Comparison of ENCODE assay signal across 8 cellular contexts in the genomic region with DNA sequence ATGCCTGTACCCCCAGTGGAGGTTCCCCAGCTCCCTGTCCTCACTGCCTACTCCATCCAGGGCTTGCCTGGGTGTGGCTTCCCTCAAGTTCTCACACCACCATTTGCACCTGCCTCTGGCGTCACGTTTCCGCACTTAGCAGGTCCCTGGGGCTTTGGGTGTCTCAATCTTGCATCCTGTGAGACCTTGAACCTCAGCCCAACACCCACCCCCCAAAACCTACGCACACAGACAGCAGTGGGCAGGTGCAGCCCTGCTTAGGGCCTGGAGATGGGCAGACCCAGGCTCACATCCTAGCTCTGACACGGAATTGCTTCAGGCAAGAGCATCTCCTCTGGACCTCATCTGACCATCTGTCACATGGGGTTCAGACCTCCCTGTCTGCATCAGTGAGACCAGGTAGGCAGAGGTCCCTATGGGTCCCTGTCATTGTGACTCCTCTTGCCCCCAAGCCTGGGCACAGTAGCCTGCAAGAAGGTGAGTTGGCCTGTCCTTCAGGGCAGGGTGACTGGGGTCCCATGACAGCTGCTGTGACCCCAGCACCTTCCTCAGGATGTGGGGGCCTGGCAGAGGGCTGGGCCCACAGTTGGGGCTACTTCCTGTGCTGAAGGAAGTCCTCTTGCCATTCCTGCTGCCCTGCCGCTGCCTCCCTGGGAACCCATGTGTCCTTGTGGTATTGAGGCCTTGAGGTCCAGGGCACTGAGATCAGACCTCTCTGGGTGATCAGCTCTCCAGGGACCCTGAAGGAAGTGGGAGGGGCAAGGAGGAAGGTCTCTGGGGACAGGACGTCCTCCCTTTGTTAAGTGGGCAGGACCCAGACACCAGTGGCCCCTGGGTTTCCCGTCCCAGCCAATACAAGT. TPM values are rescaled to one million over a fixed set of nuclear protein-coding genes. Genes with fewer than 3 reads are reported as not detected.
DNase-seq lines count a peak whose midpoint lies in the region; ATAC-seq, FAIRE-seq and TF ChIP-seq lines count a peak whose summit lies in the region.

No MANE protein-coding gene starts in this region.

- H3K4me3 ChIP-seq in effector memory CD4-positive, alpha-beta T cell (ENCODE audit: insufficient read depth, low read depth, low read length, poor library complexity, severe bottlenecking), result peak overlapping the region; percentile 59

- POLR2A ChIA-PET in activated B cell treated with CpG ODN at 0.5 μM for 24 hours (lab: Charles Lee), result interaction anchor here (0.5 to 16.1 kb wide), 38 partner anchors 8 to 1838 kb away, joined by 3 to 617 read pairs (median 8); a partner anchor contains a TSS

- CTCF ChIA-PET in activated B cell treated with CpG ODN at 0.5 μM for 24 hours (lab: Charles Lee), result interaction anchor here (0.9 to 3.7 kb wide), 7 partner anchors 12 to 71 kb away, joined by 3 to 29 read pairs (median 4); a partner anchor contains a TSS

- peaks cover 47% of the 10 kb centered on the region for H3K36me3 ChIP-seq in effector memory CD4-positive, alpha-beta T cell (ENCODE audit: control insufficient read depth, insufficient read depth, low read length)

- H3K4me3 Mint-ChIP-seq in activated B cell treated with CpG ODN at 0.5 μM for 24 hours, result peak overlapping the region; percentile 94

- H3K27me3 Mint-ChIP-seq in activated B cell treated with CpG ODN at 0.5 μM for 24 hours, result no peaks in the 10 kb centered on the region

- peak overlapping the region; percentile 92 for H3K27ac ChIP-seq in effector memory CD4-positive, alpha-beta T cell (ENCODE audit: insufficient read depth, low read length, poor library complexity, severe bottlenecking)

- peaks cover 65% of the 10 kb centered on the region for H3K4me1 Mint-ChIP-seq in activated B cell treated with CpG ODN at 0.5 μM for 24 hours

- intact Hi-C loops in activated B cell treated with CpG ODN at 0.5 μM for 24 hours (cut with micrococcal nuclease), result loop anchor here (1.0 kb wide), 4 partner anchors 12 to 66 kb away; a partner anchor contains a TSS

- H3K9me3 ChIP-seq in effector memory CD4-positive, alpha-beta T cell (ENCODE audit: control insufficient read depth, low read length), result no peaks in the 10 kb centered on the region

- no peaks in the 10 kb centered on the region for H3K27me3 ChIP-seq in effector memory CD4-positive, alpha-beta T cell (replicated peaks; ENCODE audit: control insufficient read depth, insufficient read depth, low read length, poor library complexity, severe bottlenecking)

- ATAC-seq in HG02678 (IDR thresholded peaks at IDR 0.05; ENCODE audit: unreplicated experiment) (peak; percentile 52), activated B cell treated with CpG ODN at 0.5 μM for 24 hours (ENCODE audit: low read depth) (peak; percentile 71), GM21717 (IDR thresholded peaks at IDR 0.05; ENCODE audit: unreplicated experiment) (no peak), GM19328 (IDR thresholded peaks at IDR 0.05; ENCODE audit: unreplicated experiment) (no peak)

- peak; percentile 63; the same call in 1 of the 2 replicates for TF ChIP-seq POLR2A in GM12892 (IDR thresholded peaks at IDR 0.05; ENCODE audit: low read depth, low read length)

- peak; percentile 98 for FAIRE-seq in GM12892 (lab: Jason Lieb, UNC)

- H3K36me3 Mint-ChIP-seq in activated B cell treated with CpG ODN at 0.5 μM for 24 hours (ENCODE audit: low read depth), result peaks cover 55% of the 10 kb centered on the region

- TF ChIP-seq CTCF in activated B cell treated with CpG ODN at 0.5 μM for 24 hours (IDR thresholded peaks at IDR 0.05), result no peak

- H3K4me1 ChIP-seq in effector memory CD4-positive, alpha-beta T cell (ENCODE audit: control insufficient read depth, insufficient read depth, low read length, poor library complexity, severe bottlenecking), result peaks cover 45% of the 10 kb centered on the region

- H3K27ac Mint-ChIP-seq in activated B cell treated with CpG ODN at 0.5 μM for 24 hours, result peak overlapping the region; percentile 96

- H3K9me3 Mint-ChIP-seq in activated B cell treated with CpG ODN at 0.5 μM for 24 hours, result no peaks in the 10 kb centered on the region

- peak; percentile 57 for DNase-seq in GM12892 (ENCODE audit: insufficient read length)
- DNase-seq in activated B cell treated with CpG ODN at 0.5 μM for 24 hours, result peak; percentile 76
- peak; percentile 68 to 82 (median 74) for DNase-seq in effector memory CD4-positive, alpha-beta T cell
- DNase-seq in stimulated activated CD4-positive, alpha-beta T cell treated with anti-CD3 and anti-CD28 coated beads, Interleukin-2, amount 100 ng/mL, for 24 hours, result peak; percentile 48 to 50
- no peak for DNase-seq in NCI-H2196 treated with DMSO at 0.1 percent for 48 hours (lab: John Stamatoyannopoulos, UW; ENCODE audit: unreplicated experiment)

RNA-seq across cellular contexts. Expression of a gene that starts 2.0 kb away (rescaled TPM):
- 26.0 TPM for polyA plus RNA-seq in GM12892 (2012; ENCODE audit: missing spikeins)
- 236 and 252 TPM in 2 replicates for total RNA-seq in activated B cell treated with CpG ODN at 0.5 μM for 24 hours

RNA-seq across cellular contexts. Expression of a gene that starts 22.9 kb away (rescaled TPM):
- polyA plus RNA-seq in GM12892 (2012; ENCODE audit: missing spikeins), result 28.2 TPM
- total RNA-seq in activated B cell treated with CpG ODN at 0.5 μM for 24 hours, result 110 and 119 TPM in 2 replicates

RNA-seq across cellular contexts. Expression of a gene that starts 24.3 kb away (rescaled TPM):
- polyA plus RNA-seq in GM12892 (2012; ENCODE audit: missing spikeins), result 7.8 TPM
- 45.3 and 51.4 TPM in 2 replicates for total RNA-seq in activated B cell treated with CpG ODN at 0.5 μM for 24 hours

RNA-seq across cellular contexts. Expression of a gene that starts 25.8 kb away (rescaled TPM):
- 15.2 TPM for polyA plus RNA-seq in GM12892 (2012; ENCODE audit: missing spikeins)
- 72.1 and 89.6 TPM in 2 replicates for total RNA-seq in activated B cell treated with CpG ODN at 0.5 μM for 24 hours

RNA-seq across cellular contexts. Expression of a gene that starts 44.3 kb away (rescaled TPM):
- not detected for polyA plus RNA-seq in GM12892 (2012; ENCODE audit: missing spikeins)
- 1.0 and 1.1 TPM in 2 replicates for total RNA-seq in activated B cell treated with CpG ODN at 0.5 μM for 24 hours

Comparison
In these comparisons a context has a peak if more than half of its experiments do, and no peak if none do; other contexts are left out.
1. ATAC-seq: peak in HG02678 (single experiment) and activated B cell treated with CpG ODN at 0.5 μM for 24 hours (single experiment); none in GM21717 (single experiment) and GM19328 (single experiment).